Comparison of ENCODE assay signal across 16 cellular contexts in genomic region chr5:68148096-68148495, GRCh38.
DNase-seq lines count a peak whose midpoint lies in the region; ATAC-seq and TF ChIP-seq lines count a peak whose summit lies in the region.
"Had no signal": no experiment of that assay in that cellular context is flagged by ENCODE, and none has a peak within 500 bp of the region (broad histone marks: within the 10 kb centered on the region; RNA-seq: fewer than 3 reads in every experiment).

No MANE protein-coding gene starts in this region.

- TF ChIP-seq POLR2A in spleen (IDR thresholded peaks at IDR 0.05): no peak

- no peaks in the 10 kb centered on the region for H3K4me1 ChIP-seq in spleen

- H3K27ac ChIP-seq in spleen: no peak overlapping the region

- ATAC-seq in GM19324 (IDR thresholded peaks at IDR 0.05; ENCODE audit: low FRiP score, unreplicated experiment): peak; percentile 47
- ATAC-seq in HG02763 (IDR thresholded peaks at IDR 0.05; ENCODE audit: unreplicated experiment): peak; percentile 57
- peak; percentile 37 for ATAC-seq in HG03558 (IDR thresholded peaks at IDR 0.05; ENCODE audit: extremely low read depth, unreplicated experiment)
- ATAC-seq in HG03025 (IDR thresholded peaks at IDR 0.05; ENCODE audit: low FRiP score, unreplicated experiment): no peak
- no peak for ATAC-seq in GM19455 (IDR thresholded peaks at IDR 0.05; ENCODE audit: unreplicated experiment)
- ATAC-seq: effector memory CD8-positive, alpha-beta T cell; Panc1 had no signal

- peaks cover 0 to 11% (median 0%) of the 10 kb centered on the region in 8 donors for H3K9me3 ChIP-seq in spleen

- intact Hi-C loops in spleen (cut with DNase I; ENCODE audit: low total_unique reads): no loop called here

- WGBS in spleen, 5 donors: 62 to 84% (median 69%) methylated on average over 3 of the region's 3 CpGs

- no peaks in the 10 kb centered on the region for H3K36me3 ChIP-seq in spleen

- peak overlapping the region; percentile 16; the same call in 1 of the 2 replicates for H3K4me3 ChIP-seq in GM12865 (ENCODE audit: low read depth, low read length)
- H3K4me3 ChIP-seq in spleen: peak overlapping the region in 1 of 8 donors; percentile 15

- DNase-seq in GM12865 (ENCODE audit: low read depth): peak; percentile 45
- DNase-seq in spleen: no peak
- DNase-seq in 8988T: no peak
- DNase-seq: activated CD4-positive, alpha-beta memory T cell treated with anti-CD3 and anti-CD28 coated beads for 36 hours; activated naive CD4-positive, alpha-beta T cell; effector memory CD8-positive, alpha-beta T cell; foreskin melanocyte; MM.1S; NCI-H446; stimulated activated CD4-positive, alpha-beta T cell treated with anti-CD3 and anti-CD28 coated beads, Interleukin-2, amount 100 ng/mL, for 24 hours had no signal

- H3K27me3 ChIP-seq in spleen (replicated peaks in 1 of 7): no peaks in the 10 kb centered on the region

- no peak for TF ChIP-seq CTCF in GM12865 (IDR thresholded peaks at IDR 0.05; ENCODE audit: insufficient read depth, low read depth, low read length, missing control alignments)
- TF ChIP-seq CTCF in spleen (IDR thresholded peaks at IDR 0.05 in 8 of 11, conservative IDR thresholded peaks at IDR 0.05 in 3 of 11): no peak

Comparison
In these comparisons a context has a peak if more than half of its experiments do, and no peak if none do; other contexts are left out.
1. ATAC-seq: peak in GM19324 (single experiment), HG02763 (single experiment) and HG03558 (single experiment); none in HG03025 (single experiment) and GM19455 (single experiment).